8 cellular contexts compared by ENCODE assay signal in genomic region chr1:109910123-109910962, GRCh38. TPM values are rescaled to one million over a fixed set of nuclear protein-coding genes. Genes with fewer than 3 reads are reported as not detected.
DNase-seq lines count a peak whose midpoint lies in the region; ATAC-seq and TF ChIP-seq lines count a peak whose summit lies in the region.

Gene CSF1, plus strand, starts transcription at chr1:109910849. Its CDS starts 175 bp downstream, at chr1:109911024.

- H3K27me3 Mint-ChIP-seq in central memory CD8-positive, alpha-beta T cell, result no peaks in the 10 kb centered on the region

- H3K4me3 Mint-ChIP-seq in central memory CD8-positive, alpha-beta T cell, result peak within 1 kb of the TSS; percentile 73

- H3K9me3 ChIP-seq in spleen, result no peaks in the 10 kb centered on the region

- peaks cover 0 to 45% (median 0%) of the 10 kb centered on the region in 7 donors for H3K27me3 ChIP-seq in spleen (replicated peaks in 1 of 7)

- 1 to 3% (median 2%) methylated on average over 26 to 45 of the region's 45 CpGs for WGBS in spleen, 5 donors

- TF ChIP-seq CTCF in spleen (IDR thresholded peaks at IDR 0.05 in 8 of 11, conservative IDR thresholded peaks at IDR 0.05 in 3 of 11), result no peak

- DNase-seq in GM03348 (ENCODE audit: low spot score) (peak; percentile 87), LHCN-M2 (ENCODE audit: low read depth) (peak; percentile 83), islet precursor cell (peak; percentile 89), spleen (peak; percentile 88)
- peak; percentile 55 for DNase-seq in activated CD4-positive, alpha-beta T cell treated with anti-CD3 and anti-CD28 coated beads for 24 hours (ENCODE audit: low read depth in 2 of 2)
- DNase-seq in central memory CD8-positive, alpha-beta T cell (ENCODE audit: low spot score in 2 of 2), result peak; percentile 43 to 60

- H3K27ac Mint-ChIP-seq in central memory CD8-positive, alpha-beta T cell (ENCODE audit: low read depth), result peak within 1 kb of the TSS; percentile 80

- intact Hi-C loops in spleen (cut with DNase I; ENCODE audit: low total_unique reads), result no loop called here

- peaks cover 17% of the 10 kb centered on the region for H3K36me3 Mint-ChIP-seq in central memory CD8-positive, alpha-beta T cell (ENCODE audit: insufficient read depth)

- H3K9me3 Mint-ChIP-seq in central memory CD8-positive, alpha-beta T cell, result no peaks in the 10 kb centered on the region

- TF ChIP-seq POLR2A in spleen (IDR thresholded peaks at IDR 0.05), result peak in 1 of 3 donors; percentile 52

- peak; percentile 58 for ATAC-seq in central memory CD8-positive, alpha-beta T cell (replicated peaks; ENCODE audit: extremely low read depth, poor library complexity, severe bottlenecking)
- ATAC-seq in HG03521 (IDR thresholded peaks at IDR 0.05; ENCODE audit: unreplicated experiment) (no peak), HG03439 (IDR thresholded peaks at IDR 0.05; ENCODE audit: unreplicated experiment) (no peak)

- H3K4me1 Mint-ChIP-seq in central memory CD8-positive, alpha-beta T cell, result peaks cover 65% of the 10 kb centered on the region

- H3K4me1 ChIP-seq in spleen, result peaks cover 27 to 93% (median 76%) of the 10 kb centered on the region in 6 donors

- H3K4me3 ChIP-seq in spleen, result peak within 1 kb of the TSS; percentile 44 to 88 (median 63)

- H3K36me3 ChIP-seq in spleen, result peaks cover 0 to 14% (median under 1%) of the 10 kb centered on the region in 6 donors

- H3K27ac ChIP-seq in spleen, result peak within 1 kb of the TSS; percentile 35 to 88 (median 81)

RNA-seq across cellular contexts. Expression of gene CSF1, which starts in this region (rescaled TPM):
- 42.4 and 52.8 TPM in 2 replicates for total RNA-seq in LHCN-M2 (2014; rRNA removed)
- 24.9 TPM for polyA plus RNA-seq in LHCN-M2 (2012)
- total RNA-seq in spleen, result 100 to 1,000 TPM in 4 of 7 donors, 10 to 100 TPM in 3; 54.2 to 207 (median 112) TPM
- 10 to 100 TPM in 1 of 3 donors, 1 to 10 TPM in 2; 5.8 to 17.3 (median 8.1) TPM for polyA plus RNA-seq in spleen
